ENCODE assay signal across 9 cellular contexts in genomic region chr16:85514601-85515318, GRCh38.
DNase-seq lines count a peak whose midpoint lies in the region; ATAC-seq and TF ChIP-seq lines count a peak whose summit lies in the region.
"Had no signal": no experiment of that assay in that cellular context is flagged by ENCODE, and none has a peak within 500 bp of the region (broad histone marks: within the 10 kb centered on the region; RNA-seq: fewer than 3 reads in every experiment).

No MANE protein-coding gene starts in this region.

- peaks cover 3% of the 10 kb centered on the region for H3F3A ChIP-seq in neural progenitor cell (ENCODE audit: low read depth)

- TF ChIP-seq EP300 in esophagus muscularis mucosa (IDR thresholded peaks at IDR 0.05), result no peak

- H3K9me3 Mint-ChIP-seq in neural progenitor cell (no peaks in the 10 kb centered on the region), glutamatergic neuron (ENCODE audit: unreplicated experiment) (peaks cover 14% of the 10 kb centered on the region)

- DNase-seq in AG09319 (ENCODE audit: extremely low read depth, low read depth), result peak; percentile 85
- peak; percentile 69 to 86 for DNase-seq in NCI-H446 (lab: John Stamatoyannopoulos, UW)
- no peak for DNase-seq in esophagus muscularis mucosa (ENCODE audit: extremely low spot score)
- DNase-seq in neural progenitor cell (ENCODE audit: low spot score), result peak; percentile 73
- DNase-seq in GM10248 (ENCODE audit: extremely low spot score), result no peak
- DNase-seq in glutamatergic neuron, result no peak
- DNase-seq: activated CD4-positive, alpha-beta T cell treated with anti-CD3 and anti-CD28 coated beads for 1 hour had no signal

- no peak for ATAC-seq in HG03159 (IDR thresholded peaks at IDR 0.05; ENCODE audit: unreplicated experiment)
- ATAC-seq in GM21619 (IDR thresholded peaks at IDR 0.05; ENCODE audit: unreplicated experiment), result no peak

- H3K4me3 ChIP-seq in esophagus muscularis mucosa, result peak overlapping the region in 1 of 4 donors; percentile 3
- H3K4me3 ChIP-seq in neural progenitor cell, result no peak overlapping the region

- intact Hi-C loops in esophagus muscularis mucosa (cut with DNase I), result no loop called here

- H3K4me3 Mint-ChIP-seq in neural progenitor cell (peak overlapping the region; percentile 53), glutamatergic neuron (ENCODE audit: unreplicated experiment) (no peak overlapping the region)

- H3K9me3 ChIP-seq in esophagus muscularis mucosa (no peaks in the 10 kb centered on the region), neural progenitor cell (ENCODE audit: low read depth) (no peaks in the 10 kb centered on the region)

- no peak overlapping the region for H2AFZ ChIP-seq in neural progenitor cell (replicated peaks)

- H4K20me1 ChIP-seq in neural progenitor cell (ENCODE audit: low read depth), result no peaks in the 10 kb centered on the region

- no peaks in the 10 kb centered on the region for H3K79me2 ChIP-seq in neural progenitor cell (ENCODE audit: low read depth)

- no peaks in the 10 kb centered on the region for H3K36me3 Mint-ChIP-seq in neural progenitor cell
- peaks cover 9% of the 10 kb centered on the region for H3K36me3 Mint-ChIP-seq in glutamatergic neuron (ENCODE audit: unreplicated experiment)

- TF ChIP-seq CTCF in AG09319 (IDR thresholded peaks at IDR 0.05; ENCODE audit: low read depth, low read length) (peak; percentile 17), esophagus muscularis mucosa (IDR thresholded peaks at IDR 0.05) (no peak), neural progenitor cell (IDR thresholded peaks at IDR 0.05) (no peak), GM10248 (IDR thresholded peaks at IDR 0.05; ENCODE audit: control extremely low read depth, extremely low read depth, low read depth, missing control alignments) (no peak), glutamatergic neuron (IDR thresholded peaks at IDR 0.05; ENCODE audit: partially characterized antibody, unreplicated experiment) (no peak)

- peaks cover 25 to 31% (median 28%) of the 10 kb centered on the region in 4 donors for H3K4me1 ChIP-seq in esophagus muscularis mucosa
- H3K4me1 ChIP-seq in neural progenitor cell, result peaks cover 43% of the 10 kb centered on the region

- POLR2A ChIA-PET in GM10248 (lab: Yijun Ruan, JAX), result no interaction called here

- H3K4me2 ChIP-seq in neural progenitor cell, result peak overlapping the region; percentile 1

- H3K4me1 Mint-ChIP-seq in neural progenitor cell (peaks cover 55% of the 10 kb centered on the region), glutamatergic neuron (ENCODE audit: low read depth, unreplicated experiment) (peaks cover 25% of the 10 kb centered on the region)

- H3K9ac ChIP-seq in neural progenitor cell, result no peak overlapping the region

- no peaks in the 10 kb centered on the region for H3K27me3 ChIP-seq in esophagus muscularis mucosa
- no peaks in the 10 kb centered on the region for H3K27me3 ChIP-seq in neural progenitor cell

- H3K27ac Mint-ChIP-seq in neural progenitor cell (peak overlapping the region; percentile 97), glutamatergic neuron (ENCODE audit: unreplicated experiment) (no peak overlapping the region)

- WGBS in esophagus muscularis mucosa, result 43% methylated on average over 16 of the region's 18 CpGs

- H3K27me3 Mint-ChIP-seq in neural progenitor cell (ENCODE audit: insufficient read depth, low read depth), result peaks cover 11% of the 10 kb centered on the region
- H3K27me3 Mint-ChIP-seq in glutamatergic neuron (ENCODE audit: unreplicated experiment), result peaks cover 11% of the 10 kb centered on the region

- H3K27ac ChIP-seq in esophagus muscularis mucosa (replicated peaks in 1 of 4), result peak overlapping the region; percentile 29 to 62 (median 38)
- no peak overlapping the region for H3K27ac ChIP-seq in neural progenitor cell

- no peak for TF ChIP-seq POLR2A in esophagus muscularis mucosa (IDR thresholded peaks at IDR 0.05; ENCODE audit: low read depth)

- CTCF ChIA-PET in GM10248 (lab: Yijun Ruan, JAX), result no interaction called here

- H3K36me3 ChIP-seq in esophagus muscularis mucosa, result no peaks in the 10 kb centered on the region
- no peaks in the 10 kb centered on the region for H3K36me3 ChIP-seq in neural progenitor cell

Comparison
In these comparisons a context has a peak if more than half of its experiments do, and no peak if none do; other contexts are left out.
1. DNase-seq: peak in AG09319 (single experiment), NCI-H446 (2 of 2) and neural progenitor cell (single experiment); none in esophagus muscularis mucosa (single experiment), GM10248 (single experiment) and glutamatergic neuron (single experiment).